ENCODE assay signal across 19 cellular contexts in genomic region chr17:69250641-69251040, GRCh38. TPM values are rescaled to one million over a fixed set of nuclear protein-coding genes. Genes with fewer than 3 reads are reported as not detected.
"Had no signal": no experiment of that assay in that cellular context is flagged by ENCODE, and none has a peak within 500 bp of the region (broad histone marks: within the 10 kb centered on the region; RNA-seq: fewer than 3 reads in every experiment).

No MANE protein-coding gene starts in this region.

- H3K27me3 ChIP-seq: body of pancreas, foreskin keratinocyte, left lung, sigmoid colon, suprapubic skin had no signal

- H3K36me3 Mint-ChIP-seq: type B pancreatic cell had no signal

- DNase-seq: activated CD4-positive, alpha-beta memory T cell treated with anti-CD3 and anti-CD28 coated beads for 36 hours; activated CD4-positive, CD25-positive, alpha-beta regulatory T cell treated with anti-CD3 and anti-CD28 coated beads, Interleukin-2, amount 50 U/mL, for 72 hours; activated gamma-delta T cell treated with Interleukin-2 at 50 U/mL for 16 hours; activated naive CD8-positive, alpha-beta T cell treated with anti-CD3 and anti-CD28 coated beads for 36 hours; activated T-cell treated with anti-CD3 and anti-CD28 coated beads, Interleukin-2, amount 50 U/mL, for 48 hours; body of pancreas; endodermal cell; foreskin keratinocyte; head of caudate nucleus; islet precursor cell; left lung; sigmoid colon; stimulated activated CD4-positive, alpha-beta T cell treated with anti-CD3 and anti-CD28 coated beads, Interleukin-2, amount 100 ng/mL, for 48 hours; stimulated activated naive CD8-positive, alpha-beta T cell treated with anti-CD3 and anti-CD28 coated beads, Interleukin-15, Interleukin-2, amounts not matched to agents 100 U/mL and 50 U/mL, for 24 hours had no signal

- H3K9me3 Mint-ChIP-seq: activated CD4-positive, alpha-beta memory T cell treated with anti-CD3 and anti-CD28 coated beads for 36 hours; activated naive CD8-positive, alpha-beta T cell treated with anti-CD3 and anti-CD28 coated beads for 36 hours; dendritic cell treated with granulocyte-macrophage colony-stimulating factor and Interleukin-4, amounts not matched to agents 40 ng/mL and 50 ng/mL, for 4 days; endodermal cell; memory B cell; nephron; type B pancreatic cell had no signal

- ATAC-seq: body of pancreas; foreskin keratinocyte; left lung; stimulated activated naive CD8-positive, alpha-beta T cell treated with anti-CD3 and anti-CD28 coated beads, Interleukin-15, Interleukin-2, amounts not matched to agents 100 U/mL and 50 U/mL, for 24 hours had no signal

- H3K27ac ChIP-seq: body of pancreas, foreskin keratinocyte, left lung, sigmoid colon, suprapubic skin had no signal

- H3K27ac Mint-ChIP-seq: activated CD4-positive, alpha-beta memory T cell treated with anti-CD3 and anti-CD28 coated beads for 36 hours; activated naive CD8-positive, alpha-beta T cell treated with anti-CD3 and anti-CD28 coated beads for 36 hours; dendritic cell treated with granulocyte-macrophage colony-stimulating factor and Interleukin-4, amounts not matched to agents 40 ng/mL and 50 ng/mL, for 4 days; endodermal cell; memory B cell; nephron; type B pancreatic cell had no signal

- H3K4me1 Mint-ChIP-seq: activated naive CD8-positive, alpha-beta T cell treated with anti-CD3 and anti-CD28 coated beads for 36 hours; endodermal cell; memory B cell; nephron had no signal

- H3K27me3 Mint-ChIP-seq: activated CD4-positive, alpha-beta memory T cell treated with anti-CD3 and anti-CD28 coated beads for 36 hours; activated naive CD8-positive, alpha-beta T cell treated with anti-CD3 and anti-CD28 coated beads for 36 hours; dendritic cell treated with granulocyte-macrophage colony-stimulating factor and Interleukin-4, amounts not matched to agents 40 ng/mL and 50 ng/mL, for 4 days; memory B cell; type B pancreatic cell had no signal

- H3K4me3 ChIP-seq: body of pancreas, left lung, sigmoid colon, suprapubic skin had no signal

- H3K4me3 Mint-ChIP-seq: activated CD4-positive, alpha-beta memory T cell treated with anti-CD3 and anti-CD28 coated beads for 36 hours; activated naive CD8-positive, alpha-beta T cell treated with anti-CD3 and anti-CD28 coated beads for 36 hours; dendritic cell treated with granulocyte-macrophage colony-stimulating factor and Interleukin-4, amounts not matched to agents 40 ng/mL and 50 ng/mL, for 4 days; endodermal cell; memory B cell; nephron; type B pancreatic cell had no signal

- H3K4me1 ChIP-seq: body of pancreas, left lung, sigmoid colon, suprapubic skin had no signal

- H3K9me3 ChIP-seq: body of pancreas, left lung, sigmoid colon, suprapubic skin had no signal

RNA-seq across cellular contexts. Expression of gene ABCA10, which starts 22.0 kb away (rescaled TPM):
- total RNA-seq: endodermal cell had no signal
